1 cellular context compared by ENCODE assay signal in genomic region chr7:102992820-102993531, GRCh38.
TF ChIP-seq lines count a peak whose summit lies in the region.

No MANE protein-coding gene starts in this region.

TF ChIP-seq in HEK293, 187 proteins besides CTCF, POLR2A, EP300 and RAD21 (continued from another document and continues in another):
- TF ChIP-seq ZNF16 (tag by site-specific recombination; IDR thresholded peaks at IDR 0.05; ENCODE audit: low read depth) (no peak), ZNF747 (tag by site-specific recombination; IDR thresholded peaks at IDR 0.05) (no peak), ZNF488 (tag by site-specific recombination; IDR thresholded peaks at IDR 0.05) (0 out of 2 replicates have a peak, but pooled peaks have one; percentile 45), GLI2 (tag by site-specific recombination; IDR thresholded peaks at IDR 0.05; ENCODE audit: borderline replicate concordance, low read depth) (peak; percentile 80; the same call in 1 of the 2 replicates), PRDM10 (tag by site-specific recombination; IDR thresholded peaks at IDR 0.05) (peak; percentile 71), ZBTB44 (tag by site-specific recombination; IDR thresholded peaks at IDR 0.05) (peak; percentile 32; the same call in 1 of the 2 replicates), ZNF513 (tag by site-specific recombination; IDR thresholded peaks at IDR 0.05) (0 out of 2 replicates have a peak, but pooled peaks have one; percentile 5), ZNF600 (tag by site-specific recombination; IDR thresholded peaks at IDR 0.05) (peak; percentile 79), ZNF596 (tag by site-specific recombination; IDR thresholded peaks at IDR 0.05) (no peak), ZNF48 (tag by site-specific recombination; IDR thresholded peaks at IDR 0.05) (no peak), KLF8 (tag by site-specific recombination; IDR thresholded peaks at IDR 0.05) (peak; percentile 71), ZBTB8A (tag by site-specific recombination; IDR thresholded peaks at IDR 0.05) (no peak), ZNF366 (tag by site-specific recombination; conservative IDR thresholded peaks at IDR 0.05) (peak; percentile 84), ZNF132 (tag by site-specific recombination; IDR thresholded peaks at IDR 0.05; ENCODE audit: borderline replicate concordance) (no peak), ZNF561 (tag by site-specific recombination; IDR thresholded peaks at IDR 0.05; ENCODE audit: borderline replicate concordance) (no peak), ZNF558 (tag by site-specific recombination; IDR thresholded peaks at IDR 0.05) (no peak), ZNF580 (tag by site-specific recombination; IDR thresholded peaks at IDR 0.05) (0 out of 2 replicates have a peak, but pooled peaks have one; percentile 28), ZNF350 (tag by site-specific recombination; IDR thresholded peaks at IDR 0.05) (peak; percentile 57; the same call in 1 of the 2 replicates), FEZF1 (tag by site-specific recombination; IDR thresholded peaks at IDR 0.05) (peak; percentile 77), ZBTB11 (tag by site-specific recombination; conservative IDR thresholded peaks at IDR 0.05; ENCODE audit: low read depth) (no peak), ZBTB1 (tag by site-specific recombination; IDR thresholded peaks at IDR 0.05) (no peak), ATF2 (tag by site-specific recombination; IDR thresholded peaks at IDR 0.05; ENCODE audit: low read depth) (peak; percentile 26; the same call in 1 of the 2 replicates), ZNF701 (tag by site-specific recombination; IDR thresholded peaks at IDR 0.05) (no peak), IKZF3 (tag by site-specific recombination; IDR thresholded peaks at IDR 0.05) (peak; percentile 81), ZNF560 (tag by site-specific recombination; IDR thresholded peaks at IDR 0.05; ENCODE audit: borderline replicate concordance) (no peak), ZNF221 (tag by site-specific recombination; IDR thresholded peaks at IDR 0.05; ENCODE audit: borderline replicate concordance) (no peak), ZNF202 (tag by site-specific recombination; IDR thresholded peaks at IDR 0.05; ENCODE audit: borderline replicate concordance) (no peak), ZBTB48 (tag by site-specific recombination; IDR thresholded peaks at IDR 0.05) (no peak), ZNF398 (tag by site-specific recombination; IDR thresholded peaks at IDR 0.05) (peak; percentile 47), ZNF24 (tag by site-specific recombination; IDR thresholded peaks at IDR 0.05) (peak; percentile 65), ZNF311 (tag by site-specific recombination; IDR thresholded peaks at IDR 0.05; ENCODE audit: borderline replicate concordance) (no peak), ZNF214 (tag by site-specific recombination; IDR thresholded peaks at IDR 0.05; ENCODE audit: borderline replicate concordance) (no peak), ZNF174 (tag by site-specific recombination; IDR thresholded peaks at IDR 0.05) (no peak), ZNF394 (tag by site-specific recombination; IDR thresholded peaks at IDR 0.05; ENCODE audit: borderline replicate concordance) (0 out of 2 replicates have a peak, but pooled peaks have one; percentile 35), INSM2 (tag by site-specific recombination; IDR thresholded peaks at IDR 0.05) (peak; percentile 80), ZFP69B (tag by site-specific recombination; IDR thresholded peaks at IDR 0.05) (no peak), ZNF274 (IDR thresholded peaks at IDR 0.05; ENCODE audit: low read length) (no peak), ZNF274 (tag by site-specific recombination; IDR thresholded peaks at IDR 0.05; ENCODE audit: borderline replicate concordance) (no peak), ZXDB (tag by site-specific recombination; IDR thresholded peaks at IDR 0.05) (peak; percentile 86), ZNF677 (tag by site-specific recombination; IDR thresholded peaks at IDR 0.05) (no peak), PRDM6 (tag by site-specific recombination; IDR thresholded peaks at IDR 0.05) (peak; percentile 97), ZNF501 (tag by site-specific recombination; IDR thresholded peaks at IDR 0.05) (no peak), ZEB2 (tag by site-specific recombination; IDR thresholded peaks at IDR 0.05) (peak; percentile 62; the same call in 1 of the 2 replicates), ZNF266 (tag by site-specific recombination; IDR thresholded peaks at IDR 0.05; ENCODE audit: low read depth) (no peak), ZNF707 (tag by site-specific recombination; IDR thresholded peaks at IDR 0.05) (no peak)
